Comparison of ENCODE assay signal across 9 cellular contexts in the genomic region with DNA sequence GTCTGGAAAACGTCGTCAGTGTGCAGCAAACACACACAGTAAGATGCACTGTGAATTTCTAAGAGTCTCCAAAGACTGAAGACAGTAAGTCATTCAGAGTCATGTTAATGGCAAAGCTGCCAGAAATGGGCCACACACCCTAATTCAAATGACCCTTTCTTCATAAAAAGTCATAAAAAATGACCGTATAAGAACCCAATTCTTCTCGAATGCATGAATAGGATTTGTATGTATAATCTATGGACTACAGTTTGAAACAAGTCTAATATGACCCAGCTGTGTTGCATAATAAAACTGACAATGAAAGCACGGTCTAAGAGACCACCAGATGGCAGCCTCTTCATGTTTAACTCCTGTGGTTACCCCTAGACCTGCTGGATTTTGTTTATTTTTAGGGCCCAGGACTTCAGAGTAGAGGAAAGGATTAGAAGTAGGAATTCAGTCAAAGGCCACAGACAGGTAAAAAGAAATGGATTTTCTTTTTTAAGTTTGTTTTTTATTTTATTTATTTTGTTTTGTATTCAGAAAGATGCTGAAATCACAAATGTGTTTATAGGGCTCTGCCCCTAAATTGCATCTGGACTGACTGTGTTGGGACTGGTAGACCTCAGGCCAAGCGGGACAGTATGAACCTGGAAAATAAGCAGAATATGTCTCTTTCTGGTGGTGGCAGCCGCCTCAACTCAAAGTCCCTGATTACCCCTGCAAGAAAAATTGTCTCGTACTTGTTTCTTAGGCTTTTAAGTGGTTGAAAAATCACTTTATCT. TPM values are rescaled to one million over a fixed set of nuclear protein-coding genes. Genes with fewer than 3 reads are reported as not detected.
DNase-seq lines count a peak whose midpoint lies in the region; ATAC-seq and TF ChIP-seq lines count a peak whose summit lies in the region.
"Had no signal": no experiment of that assay in that cellular context is flagged by ENCODE, and none has a peak within 500 bp of the region (broad histone marks: within the 10 kb centered on the region; RNA-seq: fewer than 3 reads in every experiment).

No MANE protein-coding gene starts in this region.

- TF ChIP-seq CTCF in PC-3 (conservative IDR thresholded peaks at IDR 0.05; ENCODE audit: low read depth, low read length) (peak; percentile 73), nephron (IDR thresholded peaks at IDR 0.05; ENCODE audit: unreplicated experiment in 3 of 3) (peak; percentile 82 to 92 (median 86))
- no peak for TF ChIP-seq CTCF in CD4-positive, alpha-beta T cell (IDR thresholded peaks at IDR 0.05)

- H3F3A ChIP-seq in PC-3 (ENCODE audit: low read length, unreplicated experiment) = no peaks in the 10 kb centered on the region

- peak; percentile 8 for DNase-seq in CMK (ENCODE audit: low read depth)
- peak; percentile 2 for DNase-seq in KG1 (lab: John Stamatoyannopoulos, UW)
- DNase-seq in PC-3 = peak; percentile 53
- DNase-seq in erythroblast (lab: John Stamatoyannopoulos, UW) = peak; percentile 23 to 46
- DNase-seq in CD4-positive, alpha-beta T cell = no peak
- no peak for DNase-seq in stimulated activated CD8-positive, alpha-beta memory T cell treated with anti-CD3 and anti-CD28 coated beads, Interleukin-4, amount 100 ng/mL, for 48 hours
- DNase-seq: naive B cell had no signal

- no peaks in the 10 kb centered on the region for H3K9me3 Mint-ChIP-seq in nephron
- H3K9me3 Mint-ChIP-seq in CD4-positive, alpha-beta T cell = no peaks in the 10 kb centered on the region

- ATAC-seq in GM19395 (IDR thresholded peaks at IDR 0.05; ENCODE audit: unreplicated experiment) (peak; percentile 88), PC-3 (peak; percentile 74)
- no peak for ATAC-seq in CD4-positive, alpha-beta T cell (ENCODE audit: poor library complexity)

- H3K4me3 ChIP-seq in PC-3 (ENCODE audit: low read length) = no peak overlapping the region

- no peaks in the 10 kb centered on the region for H3K27me3 ChIP-seq in PC-3 (ENCODE audit: low read length)
- H3K27me3 ChIP-seq in CD4-positive, alpha-beta T cell (ENCODE audit: control insufficient read depth, insufficient read depth, low read length) = no peaks in the 10 kb centered on the region

- H4K20me1 ChIP-seq in PC-3 (ENCODE audit: low read length) = no peaks in the 10 kb centered on the region

- no peak overlapping the region for H3K4me3 Mint-ChIP-seq in nephron
- H3K4me3 Mint-ChIP-seq in CD4-positive, alpha-beta T cell = no peak overlapping the region
- H3K4me3 Mint-ChIP-seq: naive B cell had no signal

- POLR2A ChIA-PET in PC-3 (lab: Charles Lee; ENCODE audit: unreplicated experiment) = no interaction called here
- POLR2A ChIA-PET in CD4-positive, alpha-beta T cell (lab: Charles Lee) = no interaction called here

- no peak for TF ChIP-seq POLR2A in erythroblast (IDR thresholded peaks at IDR 0.05; ENCODE audit: low read length)

- no peaks in the 10 kb centered on the region for H3K9me3 ChIP-seq in PC-3 (ENCODE audit: low read length)
- H3K9me3 ChIP-seq in CD4-positive, alpha-beta T cell (ENCODE audit: control insufficient read depth, low read length) = no peaks in the 10 kb centered on the region

- H3K36me3 ChIP-seq in PC-3 (ENCODE audit: low read depth, low read length) = no peaks in the 10 kb centered on the region

- H3K9me2 ChIP-seq in PC-3 (replicated peaks; ENCODE audit: low read length) = no peaks in the 10 kb centered on the region

- no peak overlapping the region for H3K27ac ChIP-seq in PC-3 (ENCODE audit: low read length)
- H3K27ac ChIP-seq in CD4-positive, alpha-beta T cell (ENCODE audit: low read depth, low read length) = no peak overlapping the region

- peaks cover 4% of the 10 kb centered on the region for H3K27me3 Mint-ChIP-seq in nephron (ENCODE audit: low read depth)
- H3K27me3 Mint-ChIP-seq in CD4-positive, alpha-beta T cell = no peaks in the 10 kb centered on the region

- no peak overlapping the region for H3K4me2 ChIP-seq in PC-3 (ENCODE audit: low read length)

- no peaks in the 10 kb centered on the region for H3K4me1 ChIP-seq in PC-3 (ENCODE audit: insufficient read depth, low read length)

- no peak overlapping the region for H3K9ac ChIP-seq in PC-3 (ENCODE audit: low read length)

- H3K4me1 Mint-ChIP-seq in nephron = peaks cover 17% of the 10 kb centered on the region
- no peaks in the 10 kb centered on the region for H3K4me1 Mint-ChIP-seq in CD4-positive, alpha-beta T cell (ENCODE audit: low read depth)
- H3K4me1 Mint-ChIP-seq: naive B cell had no signal

- no peak overlapping the region for H2AFZ ChIP-seq in PC-3 (ENCODE audit: low read length)

- CTCF ChIA-PET in PC-3 (lab: Charles Lee) = no interaction called here
- CTCF ChIA-PET in CD4-positive, alpha-beta T cell (lab: Charles Lee) = no interaction called here

- H3K79me2 ChIP-seq in PC-3 (ENCODE audit: low read length) = no peaks in the 10 kb centered on the region

- BruUV-seq in PC-3 (replicated peaks; lab: Mats Ljungman, UMichigan) = no TSS peak

- no peaks in the 10 kb centered on the region for H3K36me3 Mint-ChIP-seq in nephron (ENCODE audit: low read depth)
- H3K36me3 Mint-ChIP-seq in CD4-positive, alpha-beta T cell (ENCODE audit: low read depth) = no peaks in the 10 kb centered on the region
- H3K36me3 Mint-ChIP-seq: naive B cell had no signal

- intact Hi-C loops in PC-3 (cut with micrococcal nuclease) = loop anchor here (1.0 to 5.0 kb wide), 2 partner anchors 404 to 733 kb away; no protein-coding TSS in a partner anchor
- intact Hi-C loops in CD4-positive, alpha-beta T cell (cut with DNase I, micrococcal nuclease) = loop anchor here in 1 of 2 experiments (10.0 kb wide), 1 partner anchor 731 kb away; no protein-coding TSS in a partner anchor

- H3K27ac Mint-ChIP-seq in nephron = peak overlapping the region in 2 of 3 experiments; percentile 18 to 35
- H3K27ac Mint-ChIP-seq in CD4-positive, alpha-beta T cell = no peak overlapping the region
- H3K27ac Mint-ChIP-seq: naive B cell had no signal

RNA-seq across cellular contexts. Expression of gene SLC5A12, which starts 32.1 kb away (rescaled TPM):
- not detected in 2 replicates for total RNA-seq in PC-3 (2014; rRNA removed)
- not detected for total RNA-seq in CD4-positive, alpha-beta T cell

Comparison
In these comparisons a context has a peak if more than half of its experiments do, and no peak if none do; other contexts are left out.
1. DNase-seq: peak in CMK (single experiment), KG1 (single experiment), PC-3 (single experiment) and erythroblast (2 of 2); none in CD4-positive, alpha-beta T cell (0 of 10) and stimulated activated CD8-positive, alpha-beta memory T cell treated with anti-CD3 and anti-CD28 coated beads, Interleukin-4, amount 100 ng/mL, for 48 hours (single experiment).